Comparison of ENCODE assay signal across 12 cellular contexts in the genomic region with DNA sequence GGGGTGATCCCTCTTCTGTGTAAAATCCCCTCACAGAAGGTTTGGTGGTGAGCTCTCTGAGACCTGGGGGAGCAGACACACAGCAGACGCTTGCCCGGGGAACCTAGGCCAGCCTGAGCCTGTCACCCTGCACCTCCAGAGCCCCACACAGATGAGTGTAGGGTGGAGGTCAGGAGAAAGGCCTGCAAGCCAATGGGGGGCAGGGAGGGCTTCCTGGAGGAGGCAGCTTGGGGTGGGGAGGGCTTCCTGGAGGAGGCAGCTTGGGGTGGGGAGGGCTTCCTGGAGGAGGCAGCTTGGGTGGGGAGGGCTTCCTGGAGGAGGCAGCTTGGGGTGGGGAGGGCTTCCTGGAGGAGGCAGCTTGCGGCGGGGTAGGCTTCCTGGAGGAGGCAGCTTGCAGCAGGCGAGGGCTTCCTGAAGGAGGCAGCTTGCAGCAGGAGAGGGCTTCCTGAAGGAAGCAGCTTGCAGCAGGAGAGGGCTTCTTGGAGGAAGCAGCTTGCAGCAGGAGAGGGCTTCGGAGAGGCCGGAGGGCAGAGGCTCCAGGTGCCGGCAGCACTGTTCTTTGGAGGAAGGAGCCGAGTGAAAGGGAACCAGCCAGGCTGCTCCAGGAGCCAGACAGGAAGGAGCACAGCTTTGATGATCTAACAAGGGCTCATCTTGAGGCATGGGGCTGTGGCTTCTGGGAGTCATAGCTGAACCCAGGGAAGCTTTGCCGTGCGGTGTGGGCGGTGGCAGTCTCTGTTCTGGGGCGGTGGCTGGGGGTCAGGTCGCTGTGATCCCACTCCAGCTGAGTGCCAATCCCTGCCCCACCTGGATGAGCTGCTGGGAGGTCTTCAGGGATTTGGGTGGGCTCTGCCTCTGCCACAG.
DNase-seq lines count a peak whose midpoint lies in the region; ATAC-seq, FAIRE-seq and TF ChIP-seq lines count a peak whose summit lies in the region.
"Had no signal": no experiment of that assay in that cellular context is flagged by ENCODE, and none has a peak within 500 bp of the region (broad histone marks: within the 10 kb centered on the region; RNA-seq: fewer than 3 reads in every experiment).

No MANE protein-coding gene starts in this region.

- H3K27ac ChIP-seq in right lobe of liver (no peak overlapping the region), HepG2 (ENCODE audit: extremely low read length, insufficient read depth, low read length) (no peak overlapping the region), RWPE2 (ENCODE audit: poor library complexity, severe bottlenecking) (peak overlapping the region; percentile 57), uterus (peak overlapping the region; percentile 5 to 56), body of pancreas (no peak overlapping the region)

- CTCF ChIA-PET in HepG2 (lab: Yijun Ruan, JAX; ENCODE audit: low intra/inter-chr PET ratio, low total read pairs): no interaction called here

- intact Hi-C loops in right lobe of liver (cut with DNase I): no loop called here
- intact Hi-C loops in HepG2 (cut with micrococcal nuclease; ENCODE audit: unreplicated experiment): no loop called here
- intact Hi-C loops in uterus (cut with DNase I; ENCODE audit: low total_unique reads): no loop called here
- intact Hi-C loops in body of pancreas (cut with DNase I): no loop called here

- H3K79me2 ChIP-seq in HepG2 (ENCODE audit: insufficient read depth, low read length): no peaks in the 10 kb centered on the region

- no peak overlapping the region for H3K4me3 ChIP-seq in right lobe of liver
- H3K4me3 ChIP-seq in HepG2 (replicated peaks in 1 of 3; ENCODE audit: insufficient read depth in 1 of 3, low read depth in 2 of 3, low read length in 3 of 3): no peak overlapping the region
- H3K4me3 ChIP-seq in RWPE2 (ENCODE audit: severe bottlenecking): no peak overlapping the region
- no peak overlapping the region for H3K4me3 ChIP-seq in foreskin fibroblast (ENCODE audit: low read depth in 1 of 2, low read length in 2 of 2)
- no peak overlapping the region for H3K4me3 ChIP-seq in uterus
- H3K4me3 ChIP-seq in body of pancreas: no peak overlapping the region

- TF ChIP-seq CTCF in right lobe of liver (IDR thresholded peaks at IDR 0.05): no peak
- no peak for TF ChIP-seq CTCF in HepG2 (CRISPR knock-in tag; IDR thresholded peaks at IDR 0.05)
- no peak for TF ChIP-seq CTCF in RWPE2 (IDR thresholded peaks at IDR 0.05; ENCODE audit: poor library complexity, severe bottlenecking)
- TF ChIP-seq CTCF in foreskin fibroblast (IDR thresholded peaks at IDR 0.05; ENCODE audit: low read depth, low read length): no peak
- TF ChIP-seq CTCF in uterus (IDR thresholded peaks at IDR 0.05): no peak
- no peak for TF ChIP-seq CTCF in body of pancreas (IDR thresholded peaks at IDR 0.05)

- no peak overlapping the region for H2AFZ ChIP-seq in HepG2 (ENCODE audit: low read length)

- H3K4me2 ChIP-seq in HepG2 (ENCODE audit: low read depth, low read length): no peak overlapping the region

- DNase-seq in right lobe of liver: peak in 2 of 3 donors; percentile 14 to 45
- DNase-seq in HepG2 (ENCODE audit: low spot score): no peak
- DNase-seq in RWPE2 (ENCODE audit: low spot score): peak; percentile 54
- peak; percentile 27 to 49 for DNase-seq in foreskin fibroblast
- no peak for DNase-seq in uterus
- no peak for DNase-seq in COR-L47 (lab: John Stamatoyannopoulos, UW)
- DNase-seq in body of pancreas: no peak
- DNase-seq: activated CD4-positive, alpha-beta T cell treated with anti-CD3 and anti-CD28 coated beads, Interleukin-2, amount 10 ng/mL, durations not matched to agents 7 days and 5 days; hypothalamus; NCI-H1436; NCI-H748 treated with DMSO at 0.1 percent for 48 hours had no signal

- H3K4me1 ChIP-seq in right lobe of liver (no peaks in the 10 kb centered on the region), HepG2 (ENCODE audit: insufficient read depth, low read length) (no peaks in the 10 kb centered on the region), RWPE2 (ENCODE audit: insufficient read depth, poor library complexity, severe bottlenecking) (peaks cover 26% of the 10 kb centered on the region), uterus (peaks cover 0 to 16% of the 10 kb centered on the region in 2 donors), body of pancreas (no peaks in the 10 kb centered on the region)

- POLR2A ChIA-PET in HepG2 (lab: Yijun Ruan, JAX): no interaction called here

- H3K36me3 ChIP-seq in right lobe of liver (no peaks in the 10 kb centered on the region), HepG2 (replicated peaks in 1 of 2; ENCODE audit: control insufficient read depth in 1 of 2, insufficient read depth in 2 of 2, low read length in 2 of 2) (no peaks in the 10 kb centered on the region), RWPE2 (ENCODE audit: low read depth) (no peaks in the 10 kb centered on the region), uterus (no peaks in the 10 kb centered on the region), body of pancreas (replicated peaks in 1 of 2; ENCODE audit: insufficient read depth in 1 of 2, low read depth in 2 of 2) (no peaks in the 10 kb centered on the region)

- H3K9me3 ChIP-seq in right lobe of liver: no peaks in the 10 kb centered on the region
- H3K9me3 ChIP-seq in HepG2 (ENCODE audit: low read length): no peaks in the 10 kb centered on the region
- H3K9me3 ChIP-seq in RWPE2 (ENCODE audit: severe bottlenecking): no peaks in the 10 kb centered on the region
- H3K9me3 ChIP-seq in uterus: no peaks in the 10 kb centered on the region
- no peaks in the 10 kb centered on the region for H3K9me3 ChIP-seq in body of pancreas

- no peak for TF ChIP-seq EP300 in HepG2 (IDR thresholded peaks at IDR 0.05; ENCODE audit: low read depth in 2 of 2, low read length in 2 of 2)
- no peak for TF ChIP-seq EP300 in HepG2 (CRISPR knock-in tag; IDR thresholded peaks at IDR 0.05; ENCODE audit: borderline replicate concordance)

- TF ChIP-seq RAD21 in HepG2 (CRISPR knock-in tag; IDR thresholded peaks at IDR 0.05): no peak

- ATAC-seq in right lobe of liver: peak in 1 of 4 donors; percentile 14
- ATAC-seq in HepG2: no peak
- ATAC-seq in RWPE2 (ENCODE audit: low read depth): peak; percentile 24; the same call in 2 of the 3 replicates
- ATAC-seq in HG02623 (IDR thresholded peaks at IDR 0.05; ENCODE audit: unreplicated experiment): no peak
- ATAC-seq in body of pancreas: no peak

- H4K20me1 ChIP-seq in HepG2 (ENCODE audit: insufficient read depth, low read length): no peaks in the 10 kb centered on the region

- in situ Hi-C loops in HepG2 (cut with HindIII; ENCODE audit: extremely low pct_ligation_motif_present, low pct_unique_long_range_greater_than_20kb): no loop called here

- H3K27me3 ChIP-seq in right lobe of liver (no peaks in the 10 kb centered on the region), HepG2 (ENCODE audit: control insufficient read depth in 1 of 2, insufficient read depth in 2 of 2, low read length in 2 of 2) (peaks cover 32 to 92% of the 10 kb centered on the region in 2 experiments), RWPE2 (ENCODE audit: insufficient read depth, poor library complexity, severe bottlenecking) (no peaks in the 10 kb centered on the region), uterus (no peaks in the 10 kb centered on the region), body of pancreas (no peaks in the 10 kb centered on the region)

- WGBS in right lobe of liver (ENCODE audit: insufficient coverage, low coverage, low lambda C conversion rate, missing lambda C conversion rate): 44% methylated on average over 5 of the region's 14 CpGs
- WGBS in HepG2 (ENCODE audit: low lambda C conversion rate): 25% methylated on average over 8 of the region's 14 CpGs
- 46 to 66% methylated on average over 7 to 14 of the region's 14 CpGs for WGBS in body of pancreas, 2 donors

- BruUV-seq in HepG2 (replicated peaks; lab: Mats Ljungman, UMichigan): no TSS peak

- no peak overlapping the region for H3K9ac ChIP-seq in HepG2 (ENCODE audit: insufficient read depth, low read depth, low read length)

- FAIRE-seq in HepG2 (lab: Jason Lieb, UNC): no peak

- TF ChIP-seq POLR2A in right lobe of liver (IDR thresholded peaks at IDR 0.05) (no peak), HepG2 (IDR thresholded peaks at IDR 0.05; ENCODE audit: insufficient read depth in 1 of 2, low read depth in 2 of 2, low read length in 2 of 2) (no peak), uterus (IDR thresholded peaks at IDR 0.05) (no peak), body of pancreas (IDR thresholded peaks at IDR 0.05) (no peak)

TF ChIP-seq in HepG2, 621 proteins besides CTCF, POLR2A, EP300 and RAD21:
- TF ChIP-seq ZSCAN30 (CRISPR knock-in tag; IDR thresholded peaks at IDR 0.05): no peak

Comparison
In these comparisons a context has a peak if more than half of its experiments do, and no peak if none do; other contexts are left out.
1. DNase-seq: peak in right lobe of liver (2 of 3), RWPE2 (single experiment) and foreskin fibroblast (2 of 2); none in HepG2 (single experiment), uterus (0 of 2), COR-L47 (single experiment) and body of pancreas (0 of 4).
2. H3K27ac ChIP-seq: peak in RWPE2 (single experiment) and uterus (2 of 2); none in right lobe of liver (0 of 3), HepG2 (single experiment) and body of pancreas (0 of 4).